Comparison of ENCODE assay signal across 8 cellular contexts in the genomic region with DNA sequence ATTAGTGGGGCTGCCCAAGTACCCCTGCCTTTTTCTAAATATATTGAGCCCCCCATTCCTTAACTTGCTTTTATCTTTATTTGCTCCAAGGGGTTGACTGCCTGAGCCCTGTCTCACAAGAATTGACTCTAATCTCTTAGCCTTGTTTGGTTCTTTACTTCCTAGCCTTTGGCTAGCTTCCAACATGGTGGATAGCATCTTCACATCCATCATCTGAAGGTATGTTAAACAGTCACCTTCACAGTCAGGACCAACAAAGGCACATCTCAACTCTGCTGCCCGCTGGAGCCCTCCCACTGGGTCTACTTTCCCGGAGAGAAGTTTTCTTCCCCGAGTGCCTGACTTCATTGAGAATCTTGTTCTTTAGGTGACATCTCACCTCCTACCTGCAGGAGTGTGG.
"Had no signal": no experiment of that assay in that cellular context is flagged by ENCODE, and none has a peak within 500 bp of the region (broad histone marks: within the 10 kb centered on the region; RNA-seq: fewer than 3 reads in every experiment).

No MANE protein-coding gene starts in this region.

- ATAC-seq: GM12878 had no signal

- H3K4me3 ChIP-seq: GM12878 had no signal

- DNase-seq: GDM1, GF-D8 had no signal

- FAIRE-seq: G401.6, GM12878, GM12891, GM12892, GM18507, GM19239 had no signal
